In the genomic region with DNA sequence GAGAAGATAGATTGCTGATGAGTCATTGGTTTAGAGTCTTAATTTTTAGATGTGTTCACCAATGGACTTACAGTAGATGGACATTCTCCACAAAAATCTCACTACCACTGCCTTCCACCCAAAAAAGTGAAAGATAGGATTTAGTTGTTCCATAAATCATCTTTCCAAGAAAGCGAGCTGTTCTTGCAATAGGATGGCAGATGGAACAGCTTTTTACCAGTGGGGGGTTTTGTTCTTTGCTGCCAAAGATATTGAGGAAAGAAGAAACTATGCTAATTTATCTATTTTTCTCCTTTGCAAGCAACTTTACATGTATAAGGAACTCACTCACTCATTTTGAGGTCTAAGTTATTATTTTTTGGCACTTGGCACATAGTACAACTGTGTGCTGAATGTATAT, we compare ENCODE assay signal across 18 cellular contexts.
DNase-seq lines count a peak whose midpoint lies in the region; ATAC-seq and TF ChIP-seq lines count a peak whose summit lies in the region.
"Had no signal": no experiment of that assay in that cellular context is flagged by ENCODE, and none has a peak within 500 bp of the region (broad histone marks: within the 10 kb centered on the region; RNA-seq: fewer than 3 reads in every experiment).

No MANE protein-coding gene starts in this region.

- no peak overlapping the region for H3K4me3 Mint-ChIP-seq in glutamatergic neuron (ENCODE audit: unreplicated experiment)
- H3K4me3 Mint-ChIP-seq: CD4-positive, alpha-beta T cell had no signal

- H3K4me3 ChIP-seq in A673 (ENCODE audit: low read depth, low read length, poor library complexity, severe bottlenecking), result no peak overlapping the region
- H3K4me3 ChIP-seq: GM12878, GM23248 had no signal

- CTCF ChIA-PET in A673 (lab: Charles Lee), result no interaction called here

- no peaks in the 10 kb centered on the region for H3K36me3 Mint-ChIP-seq in glutamatergic neuron (ENCODE audit: unreplicated experiment)

- H3K4me1 Mint-ChIP-seq in glutamatergic neuron (ENCODE audit: low read depth, unreplicated experiment), result peaks cover 37% of the 10 kb centered on the region

- peak; percentile 82 to 88 for DNase-seq in NCI-H446 (lab: John Stamatoyannopoulos, UW)
- peak; percentile 68 for DNase-seq in NCI-H69 (lab: John Stamatoyannopoulos, UW)
- DNase-seq in cerebellar cortex (ENCODE audit: low spot score), result peak; percentile 61
- DNase-seq in glutamatergic neuron, result no peak
- DNase-seq in left lobe of liver (ENCODE audit: low spot score), result no peak
- no peak for DNase-seq in KG1 (lab: John Stamatoyannopoulos, UW)
- no peak for DNase-seq in effector CD8-positive, alpha-beta T cell (lab: John Stamatoyannopoulos, UW)
- no peak for DNase-seq in A673 (ENCODE audit: low spot score)
- DNase-seq: AML-193; Caco-2; CD4-positive, alpha-beta T cell; DMS79 treated with DMSO at 0.1 percent for 48 hours; GM23248; HCEC 1CT had no signal

- H3K9me3 ChIP-seq in A673 (ENCODE audit: low read depth, low read length, poor library complexity, severe bottlenecking), result no peaks in the 10 kb centered on the region
- H3K9me3 ChIP-seq: Caco-2 had no signal

- no peaks in the 10 kb centered on the region for H3K9me3 Mint-ChIP-seq in glutamatergic neuron (ENCODE audit: unreplicated experiment)
- H3K9me3 Mint-ChIP-seq: CD4-positive, alpha-beta T cell had no signal

- no TSS peak for BruUV-seq in A673 (replicated peaks; lab: Mats Ljungman, UMichigan)

- TF ChIP-seq CTCF in glutamatergic neuron (IDR thresholded peaks at IDR 0.05; ENCODE audit: partially characterized antibody, unreplicated experiment) (no peak), A673 (conservative IDR thresholded peaks at IDR 0.05; ENCODE audit: low read depth, low read length) (no peak)

- no peaks in the 10 kb centered on the region for H3K4me1 ChIP-seq in A673 (ENCODE audit: insufficient read depth, low read length, poor library complexity, severe bottlenecking)
- H3K4me1 ChIP-seq: Caco-2 had no signal

- POLR2A ChIA-PET in A673 (lab: Charles Lee; ENCODE audit: low non-redundant PET), result no interaction called here

- H3K27ac ChIP-seq in A673 (ENCODE audit: low read depth, low read length, poor library complexity, severe bottlenecking), result no peak overlapping the region
- H3K27ac ChIP-seq: C4-2B, GM23248, KMS-11 had no signal

- H3K36me3 ChIP-seq in A673 (ENCODE audit: insufficient read depth, low read length, poor library complexity, severe bottlenecking), result no peaks in the 10 kb centered on the region

- H3K27me3 Mint-ChIP-seq in glutamatergic neuron (ENCODE audit: unreplicated experiment), result no peaks in the 10 kb centered on the region
- H3K27me3 Mint-ChIP-seq: CD4-positive, alpha-beta T cell had no signal

- ATAC-seq in left lobe of liver, result no peak
- ATAC-seq: GM12878, HepG2 had no signal

- intact Hi-C loops in A673 (cut with micrococcal nuclease; ENCODE audit: unreplicated experiment), result no loop called here

- peak overlapping the region; percentile 57 for H3K27ac Mint-ChIP-seq in glutamatergic neuron (ENCODE audit: unreplicated experiment)
- H3K27ac Mint-ChIP-seq: CD4-positive, alpha-beta T cell had no signal

- no peaks in the 10 kb centered on the region for H3K27me3 ChIP-seq in A673 (replicated peaks; ENCODE audit: insufficient read depth, low read depth, low read length, poor library complexity)

Comparison
In these comparisons a context has a peak if more than half of its experiments do, and no peak if none do; other contexts are left out.
1. DNase-seq: peak in NCI-H446 (2 of 2), NCI-H69 (single experiment) and cerebellar cortex (single experiment); none in glutamatergic neuron (single experiment), left lobe of liver (single experiment), KG1 (single experiment), effector CD8-positive, alpha-beta T cell (single experiment) and A673 (single experiment).